In genomic region chr1:96544831-96545221, GRCh38 we compare ENCODE assay signal across 18 cellular contexts.
"Had no signal": no experiment of that assay in that cellular context is flagged by ENCODE, and none has a peak within 500 bp of the region (broad histone marks: within the 10 kb centered on the region; RNA-seq: fewer than 3 reads in every experiment).

No MANE protein-coding gene starts in this region.

- H3K36me3 ChIP-seq: esophagus muscularis mucosa, pancreas, spleen, thoracic aorta, upper lobe of right lung had no signal

- H3K9me3 Mint-ChIP-seq: activated naive CD8-positive, alpha-beta T cell treated with anti-CD3 and anti-CD28 coated beads for 36 hours; activated T-helper 1 cell treated with anti-CD3 and anti-CD28 coated beads, Interleukin-12 subunit alpha, Interleukin-12 subunit beta, Interleukin-2, Interleukin-4 antibody, amounts not matched to agents 30 ng/mL and 10 ng/mL and 1 ng/mL, durations not matched to agents 14 hours and 24 hours and 36 hours had no signal

- H3K4me3 ChIP-seq: esophagus muscularis mucosa, pancreas, spleen, thoracic aorta, upper lobe of right lung had no signal

- H3K27me3 ChIP-seq: esophagus muscularis mucosa, pancreas, spleen, upper lobe of right lung had no signal

- H3K27ac Mint-ChIP-seq: activated naive CD8-positive, alpha-beta T cell treated with anti-CD3 and anti-CD28 coated beads for 36 hours; activated T-helper 1 cell treated with anti-CD3 and anti-CD28 coated beads, Interleukin-12 subunit alpha, Interleukin-12 subunit beta, Interleukin-2, Interleukin-4 antibody, amounts not matched to agents 30 ng/mL and 10 ng/mL and 1 ng/mL, durations not matched to agents 14 hours and 24 hours and 36 hours; naive thymus-derived CD4-positive, alpha-beta T cell; stimulated activated memory B cell treated with anti-CD40 and anti-IgM and Interleukin-4, amounts not matched to agents 10 μg/mL and 1 μg/mL and 100 μg/mL, for 72 hours had no signal

- H3K36me3 Mint-ChIP-seq: activated naive CD8-positive, alpha-beta T cell treated with anti-CD3 and anti-CD28 coated beads for 36 hours; naive thymus-derived CD4-positive, alpha-beta T cell; stimulated activated memory B cell treated with anti-CD40 and anti-IgM and Interleukin-4, amounts not matched to agents 10 μg/mL and 1 μg/mL and 100 μg/mL, for 72 hours had no signal

- H3K4me1 ChIP-seq: pancreas, spleen, upper lobe of right lung had no signal

- H3K27ac ChIP-seq: esophagus muscularis mucosa, pancreas, spleen, thoracic aorta, upper lobe of right lung had no signal

- H3K4me1 Mint-ChIP-seq: activated naive CD8-positive, alpha-beta T cell treated with anti-CD3 and anti-CD28 coated beads for 36 hours; naive thymus-derived CD4-positive, alpha-beta T cell; stimulated activated memory B cell treated with anti-CD40 and anti-IgM and Interleukin-4, amounts not matched to agents 10 μg/mL and 1 μg/mL and 100 μg/mL, for 72 hours had no signal

- DNase-seq: activated CD4-positive, CD25-positive, alpha-beta regulatory T cell treated with anti-CD3 and anti-CD28 coated beads, Interleukin-2, amount 50 U/mL, for 72 hours; activated naive CD4-positive, alpha-beta T cell; activated naive CD8-positive, alpha-beta T cell treated with anti-CD3 and anti-CD28 coated beads for 36 hours; amniotic stem cell; dermis blood vessel endothelial cell; effector memory CD4-positive, alpha-beta T cell; mesendoderm; naive thymus-derived CD4-positive, alpha-beta T cell; pancreas; spleen; stimulated activated CD4-positive, alpha-beta T cell treated with anti-CD3 and anti-CD28 coated beads, Interleukin-4, amount 100 ng/mL, for 4 hours; T-helper 1 cell; T-helper 9 cell; upper lobe of right lung had no signal

- H3K4me3 Mint-ChIP-seq: activated naive CD8-positive, alpha-beta T cell treated with anti-CD3 and anti-CD28 coated beads for 36 hours; activated T-helper 1 cell treated with anti-CD3 and anti-CD28 coated beads, Interleukin-12 subunit alpha, Interleukin-12 subunit beta, Interleukin-2, Interleukin-4 antibody, amounts not matched to agents 30 ng/mL and 10 ng/mL and 1 ng/mL, durations not matched to agents 14 hours and 24 hours and 36 hours; naive thymus-derived CD4-positive, alpha-beta T cell; stimulated activated memory B cell treated with anti-CD40 and anti-IgM and Interleukin-4, amounts not matched to agents 10 μg/mL and 1 μg/mL and 100 μg/mL, for 72 hours had no signal

- H3K27me3 Mint-ChIP-seq: activated naive CD8-positive, alpha-beta T cell treated with anti-CD3 and anti-CD28 coated beads for 36 hours; stimulated activated memory B cell treated with anti-CD40 and anti-IgM and Interleukin-4, amounts not matched to agents 10 μg/mL and 1 μg/mL and 100 μg/mL, for 72 hours had no signal

- H3K9me3 ChIP-seq: esophagus muscularis mucosa, pancreas, spleen, thoracic aorta, upper lobe of right lung had no signal
